ENCODE assay signal across 1 cellular context in the genomic region with DNA sequence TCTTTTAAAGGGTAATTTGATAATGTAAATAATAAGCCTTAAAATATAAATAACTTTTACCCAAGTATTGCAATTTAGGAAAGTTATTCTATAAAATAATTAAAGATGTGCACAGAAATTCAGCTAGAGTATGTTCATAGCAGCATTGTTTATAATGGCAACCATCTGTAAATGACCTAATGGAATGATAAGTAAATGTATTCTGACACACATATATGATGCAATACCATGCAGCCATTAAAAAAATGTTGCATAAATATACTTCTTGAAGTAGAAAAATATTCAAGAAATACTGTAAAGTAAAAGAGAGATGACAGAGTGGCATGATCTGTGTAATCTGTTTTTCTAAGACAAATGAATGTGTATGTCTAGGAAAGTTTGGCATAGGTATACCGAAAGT.
TF ChIP-seq lines count a peak whose summit lies in the region.

No MANE protein-coding gene starts in this region.

TF ChIP-seq in WTC11, 78 proteins besides CTCF, POLR2A, EP300 and RAD21 (continued from another document):
- TF ChIP-seq IRF1 (CRISPR knock-in tag; IDR thresholded peaks at IDR 0.05) (no peak), CDX4 (CRISPR knock-in tag; IDR thresholded peaks at IDR 0.05; ENCODE audit: borderline replicate concordance) (no peak), FOXJ3 (CRISPR knock-in tag; IDR thresholded peaks at IDR 0.05; ENCODE audit: borderline replicate concordance) (no peak), ESRRA (CRISPR knock-in tag; IDR thresholded peaks at IDR 0.05; ENCODE audit: borderline replicate concordance) (no peak), SMAD3 (CRISPR knock-in tag; IDR thresholded peaks at IDR 0.05; ENCODE audit: borderline replicate concordance) (no peak)
TF ChIP-seq in WTC11: peak in this region for 0.
